In the genomic region with DNA sequence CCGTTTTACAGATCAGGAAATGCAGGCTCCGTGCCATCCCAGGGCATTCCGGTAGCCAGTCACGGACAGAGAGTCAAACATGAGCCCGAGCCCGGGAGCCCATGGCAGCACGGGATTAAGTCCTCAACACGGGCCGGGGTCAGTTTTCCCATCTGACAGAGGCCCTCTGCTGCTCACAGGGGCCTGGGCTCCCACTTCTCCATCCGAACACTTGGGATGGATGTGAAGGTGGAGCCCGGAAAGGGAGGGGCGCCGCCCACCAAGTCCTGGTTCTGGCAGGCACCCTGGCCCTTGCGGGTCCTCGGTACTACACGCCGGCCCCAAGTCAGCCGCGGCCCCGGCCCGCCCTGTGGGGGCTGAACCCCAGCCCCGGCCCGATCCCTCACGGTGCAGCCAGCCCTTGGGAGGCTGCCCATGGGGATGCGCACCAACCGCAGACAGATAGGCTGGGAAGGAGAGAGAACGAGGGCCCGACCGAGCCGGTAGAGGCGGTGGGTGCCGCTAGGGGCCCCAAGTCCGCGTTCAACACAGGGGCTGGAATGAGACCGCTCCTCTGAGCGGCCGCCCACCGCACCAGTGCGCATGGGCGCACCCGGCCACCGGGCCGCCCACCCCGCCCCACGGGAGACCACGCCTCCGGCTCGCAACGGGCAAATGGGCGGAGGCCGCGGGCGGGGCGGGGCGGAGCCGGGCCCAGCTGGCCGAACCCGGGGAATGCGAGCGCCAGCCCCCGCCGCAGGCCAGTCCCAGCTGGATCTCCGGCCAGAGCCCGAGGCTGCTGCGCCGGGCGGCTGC, we compare ENCODE assay signal across 8 cellular contexts. TPM values are rescaled to one million over a fixed set of nuclear protein-coding genes. Genes with fewer than 3 reads are reported as not detected.
DNase-seq lines count a peak whose midpoint lies in the region; TF ChIP-seq lines count a peak whose summit lies in the region.

Gene CAPN5, plus strand, starts transcription at position 743 of the 795 bp plus-strand sequence. CDS start 17,916 bp downstream, outside the sequence.

- WGBS in testis, 2 donors = 2 to 7% methylated on average over 8 to 51 of the region's 67 CpGs

- H3K4me1 ChIP-seq in HAP-1 (no peaks in the 10 kb centered on the region), osteoblast (ENCODE audit: insufficient read depth, low read length) (peaks cover 14% of the 10 kb centered on the region), testis (peaks cover 38% of the 10 kb centered on the region)

- in situ Hi-C loops in HAP-1 (cut with MboI; ENCODE audit: low sequenced_read_pairs) = no loop called here

- TF ChIP-seq CTCF in osteoblast (IDR thresholded peaks at IDR 0.05; ENCODE audit: extremely low read depth, low read depth, low read length) = peak; percentile 31
- peak; percentile 24 to 50 (median 42) for TF ChIP-seq CTCF in testis (IDR thresholded peaks at IDR 0.05)

- H3K9me3 ChIP-seq in HAP-1 = no peaks in the 10 kb centered on the region
- no peaks in the 10 kb centered on the region; the same call in 1 of the 2 replicates for H3K9me3 ChIP-seq in MG63
- no peaks in the 10 kb centered on the region for H3K9me3 ChIP-seq in osteoblast (ENCODE audit: low read depth, low read length)
- no peaks in the 10 kb centered on the region for H3K9me3 ChIP-seq in testis

- intact Hi-C loops in testis (cut with DNase I; ENCODE audit: low total_unique reads) = no loop called here

- peak within 1 kb of the TSS; percentile 49 for H3K4me3 ChIP-seq in HAP-1
- peak within 1 kb of the TSS; percentile 61 for H3K4me3 ChIP-seq in MG63
- peak within 1 kb of the TSS; percentile 82 for H3K4me3 ChIP-seq in osteoblast (ENCODE audit: insufficient read depth, low read length)
- H3K4me3 ChIP-seq in testis = peak within 1 kb of the TSS; percentile 78 to 87

- H3K27ac ChIP-seq in osteoblast (ENCODE audit: low read depth, low read length) = peak within 1 kb of the TSS; percentile 75
- peak within 1 kb of the TSS; percentile 91 to 93 for H3K27ac ChIP-seq in testis

- peaks cover 9% of the 10 kb centered on the region for H4K20me1 ChIP-seq in osteoblast (ENCODE audit: insufficient read depth, low read length)

- H2AFZ ChIP-seq in osteoblast (ENCODE audit: low read length) = peak within 1 kb of the TSS; percentile 94

- H3K79me2 ChIP-seq in osteoblast (ENCODE audit: insufficient read depth, low read length) = peaks cover 40% of the 10 kb centered on the region

- DNase-seq in GM04503 (ENCODE audit: low read depth) (peak; percentile 54), HAP-1 (ENCODE audit: low spot score in 2 of 2) (peak; percentile 82 to 95), MG63 (peak; percentile 89), SK-N-DZ (ENCODE audit: low spot score) (peak; percentile 88), glomerular visceral epithelial cell (ENCODE audit: extremely low spot score) (peak; percentile 94), osteoblast (ENCODE audit: insufficient read length, low spot score, missing footprints) (peak; percentile 100), testis (peak; percentile 93)
- peak; percentile 89 for DNase-seq in activated naive CD4-positive, alpha-beta T cell treated with anti-CD3 and anti-CD28 coated beads, Interleukin-2, amount 50 U/mL, for 16 hours

- no peaks in the 10 kb centered on the region for H3K36me3 ChIP-seq in HAP-1 (replicated peaks)
- no peaks in the 10 kb centered on the region for H3K36me3 ChIP-seq in MG63
- H3K36me3 ChIP-seq in osteoblast (ENCODE audit: insufficient read depth, low read length) = no peaks in the 10 kb centered on the region
- H3K36me3 ChIP-seq in testis (ENCODE audit: low read depth, missing control alignments) = no peaks in the 10 kb centered on the region

- H3K27me3 ChIP-seq in HAP-1 (ENCODE audit: low read depth) (no peaks in the 10 kb centered on the region), MG63 (no peaks in the 10 kb centered on the region), osteoblast (ENCODE audit: insufficient read depth, low read length) (no peaks in the 10 kb centered on the region), testis (no peaks in the 10 kb centered on the region)

- peak; percentile 64 for TF ChIP-seq POLR2A in testis (IDR thresholded peaks at IDR 0.05)

- H3K4me2 ChIP-seq in osteoblast (ENCODE audit: insufficient read depth, low read length) = peak within 1 kb of the TSS; percentile 91

RNA-seq across cellular contexts. Expression of gene CAPN5, which starts in this region (rescaled TPM):
- 2.1 and 6.1 TPM in 2 replicates for total RNA-seq in MG63 (2014; rRNA removed; shearing (Covaris generic); ENCODE audit: low replicate concordance)
- polyA plus RNA-seq in SK-N-DZ (2014; cell fraction: cytosol; rRNA removed) = 4.1 and 4.9 TPM in 2 replicates
- 9.0 and 9.1 TPM in 2 replicates for polyA plus RNA-seq in SK-N-DZ (2014; cell fraction: nucleus; rRNA removed)
- total RNA-seq in osteoblast = 6.5 and 8.5 TPM in 2 replicates
- total RNA-seq in testis = 100 to 1,000 TPM; 102 to 116 TPM
- polyA plus RNA-seq in testis (ENCODE audit: insufficient read depth, low read depth, low replicate concordance) = 62.3 TPM

Comparison
In these comparisons a context has a peak if more than half of its experiments do, and no peak if none do; other contexts are left out.
1. Peak in every context shown above with its lines: DNase-seq, H3K4me3 ChIP-seq and H3K27ac ChIP-seq.
2. RNA of gene CAPN5 (total RNA-seq): 102 to 116 TPM in testis; 6.5 to 8.5 TPM in osteoblast and 2.1 to 6.1 TPM in MG63; every median in the first group is over 10 times any median in the second.